22 cellular contexts compared by ENCODE assay signal in genomic region chr6:67237276-67237675, GRCh38.
DNase-seq lines count a peak whose midpoint lies in the region; ATAC-seq, FAIRE-seq and TF ChIP-seq lines count a peak whose summit lies in the region.
"Had no signal": no experiment of that assay in that cellular context is flagged by ENCODE, and none has a peak within 500 bp of the region (broad histone marks: within the 10 kb centered on the region; RNA-seq: fewer than 3 reads in every experiment).

No MANE protein-coding gene starts in this region.

- no peak overlapping the region for H3K4ac ChIP-seq in IMR-90 (ENCODE audit: low read depth, low read length)

- ATAC-seq in HepG2 (no peak), right lobe of liver (no peak), IMR-90 (ENCODE audit: low read depth) (no peak), K562 (no peak), HG03196 (IDR thresholded peaks at IDR 0.05; ENCODE audit: unreplicated experiment) (no peak)
- ATAC-seq: CD8-positive, alpha-beta T cell had no signal

- no peak overlapping the region for H3K23ac ChIP-seq in IMR-90 (ENCODE audit: low read depth, low read length)

- H3K14ac ChIP-seq in IMR-90 (replicated peaks; ENCODE audit: low read depth, low read length) = no peak overlapping the region

- H3K4me2 ChIP-seq in HepG2 (ENCODE audit: low read depth, low read length) (no peak overlapping the region), IMR-90 (ENCODE audit: low read depth, low read length) (no peak overlapping the region), K562 (ENCODE audit: insufficient read depth, low read length) (no peak overlapping the region)
- H3K4me2 ChIP-seq: BLaER1 treated with 17β-estradiol and CSF1 and Interleukin-3, amounts not matched to agents 10 nM and 100 nM had no signal

- H3K9me3 ChIP-seq in HepG2 (ENCODE audit: low read length) (no peaks in the 10 kb centered on the region), right lobe of liver (no peaks in the 10 kb centered on the region), IMR-90 (ENCODE audit: control insufficient read depth, insufficient read depth, low read length) (peaks cover 3% of the 10 kb centered on the region; the same call in 1 of the 2 replicates), K562 (replicated peaks; ENCODE audit: control insufficient read depth, insufficient read depth, low read depth, low read length) (no peaks in the 10 kb centered on the region)
- H3K9me3 ChIP-seq: BLaER1 treated with 17β-estradiol and CSF1 and Interleukin-3, amounts not matched to agents 10 nM and 100 nM; Caco-2 had no signal

- H3K27ac ChIP-seq in HepG2 (ENCODE audit: extremely low read length, insufficient read depth, low read length) (no peak overlapping the region), right lobe of liver (no peak overlapping the region), IMR-90 (ENCODE audit: insufficient read depth, low read length) (no peak overlapping the region), K562 (ENCODE audit: extremely low read depth, low read depth, low read length) (no peak overlapping the region), coronary artery (no peak overlapping the region)
- H3K27ac ChIP-seq: 22Rv1; BLaER1 treated with 17β-estradiol and CSF1 and Interleukin-3, amounts not matched to agents 10 nM and 100 nM; C4-2B had no signal

- H3K79me2 ChIP-seq in HepG2 (ENCODE audit: insufficient read depth, low read length) (no peaks in the 10 kb centered on the region), K562 (ENCODE audit: control insufficient read depth, insufficient read depth, low read length) (no peaks in the 10 kb centered on the region)

- H3K36me3 ChIP-seq in HepG2 (replicated peaks in 1 of 2; ENCODE audit: control insufficient read depth in 1 of 2, insufficient read depth in 2 of 2, low read length in 2 of 2) = no peaks in the 10 kb centered on the region
- H3K36me3 ChIP-seq in right lobe of liver = no peaks in the 10 kb centered on the region
- H3K36me3 ChIP-seq in IMR-90 (ENCODE audit: control insufficient read depth, insufficient read depth, low read length) = no peaks in the 10 kb centered on the region
- no peaks in the 10 kb centered on the region for H3K36me3 ChIP-seq in K562 (ENCODE audit: control insufficient read depth, insufficient read depth, low read length)
- H3K36me3 ChIP-seq: BLaER1 treated with 17β-estradiol and CSF1 and Interleukin-3, amounts not matched to agents 10 nM and 100 nM had no signal

- no peak overlapping the region for H2BK5ac ChIP-seq in IMR-90 (ENCODE audit: low read depth, low read length, poor library complexity, severe bottlenecking)

- no peak overlapping the region for H2BK15ac ChIP-seq in IMR-90 (ENCODE audit: low read depth, low read length)

- POLR2A ChIA-PET in HepG2 (lab: Yijun Ruan, JAX) (no interaction called here), IMR-90 (lab: Charles Lee; ENCODE audit: unreplicated experiment) (no interaction called here), K562 (lab: Yijun Ruan, JAX) (no interaction called here)

- H3K4me3 ChIP-seq in HepG2 (replicated peaks in 1 of 3; ENCODE audit: insufficient read depth in 1 of 3, low read depth in 2 of 3, low read length in 3 of 3) (no peak overlapping the region), right lobe of liver (no peak overlapping the region), IMR-90 (ENCODE audit: insufficient read depth, low read depth, low read length) (no peak overlapping the region), K562 (no peak overlapping the region), coronary artery (no peak overlapping the region)
- H3K4me3 ChIP-seq: BLaER1 treated with 17β-estradiol and CSF1 and Interleukin-3, amounts not matched to agents 10 nM and 100 nM had no signal

- no peak overlapping the region for H2AK9ac ChIP-seq in IMR-90 (replicated peaks; ENCODE audit: low read depth, low read length, poor library complexity)

- no peak for TF ChIP-seq POLR2A in HepG2 (IDR thresholded peaks at IDR 0.05; ENCODE audit: insufficient read depth in 1 of 2, low read depth in 2 of 2, low read length in 2 of 2)
- no peak for TF ChIP-seq POLR2A in right lobe of liver (IDR thresholded peaks at IDR 0.05)
- TF ChIP-seq POLR2A in IMR-90 (IDR thresholded peaks at IDR 0.05; ENCODE audit: low read depth, low read length) = no peak
- no peak for TF ChIP-seq POLR2A in K562 (conservative IDR thresholded peaks at IDR 0.05)

- H2AK5ac ChIP-seq in IMR-90 (ENCODE audit: low read depth, low read length) = no peak overlapping the region

- no peak for FAIRE-seq in HepG2 (lab: Jason Lieb, UNC)
- FAIRE-seq in K562 (lab: Jason Lieb, UNC) = no peak
- peak; percentile 92 for FAIRE-seq in frontal cortex (lab: Jason Lieb, UNC)
- FAIRE-seq: D721Med, G401.6, GM12891, GM19239 had no signal

- no peak for TF ChIP-seq CTCF in HepG2 (CRISPR knock-in tag; IDR thresholded peaks at IDR 0.05)
- TF ChIP-seq CTCF in right lobe of liver (IDR thresholded peaks at IDR 0.05) = no peak
- no peak for TF ChIP-seq CTCF in IMR-90 (conservative IDR thresholded peaks at IDR 0.05; ENCODE audit: low read depth, low read length)
- no peak for TF ChIP-seq CTCF in K562 (IDR thresholded peaks at IDR 0.05 in 2 of 3, conservative IDR thresholded peaks at IDR 0.05 in 1 of 3; ENCODE audit: insufficient read depth in 2 of 3, low read depth in 1 of 3, low read length in 3 of 3)
- TF ChIP-seq CTCF in coronary artery (IDR thresholded peaks at IDR 0.05) = no peak

- H3K79me1 ChIP-seq in IMR-90 (ENCODE audit: low read depth in 1 of 2, low read length in 2 of 2) = no peaks in the 10 kb centered on the region

- no peak for TF ChIP-seq RAD21 in HepG2 (CRISPR knock-in tag; IDR thresholded peaks at IDR 0.05)
- TF ChIP-seq RAD21 in IMR-90 (IDR thresholded peaks at IDR 0.05; ENCODE audit: low read length) = no peak
- TF ChIP-seq RAD21 in K562 (CRISPR knock-in tag; conservative IDR thresholded peaks at IDR 0.05 in 1 of 2, IDR thresholded peaks at IDR 0.05 in 1 of 2) = no peak

- no peak overlapping the region for H4K8ac ChIP-seq in IMR-90 (ENCODE audit: low read depth in 2 of 2, low read length in 2 of 2)

- dilution Hi-C loops in IMR-90 (cut with HindIII; ENCODE audit: low sequenced_read_pairs, unreplicated experiment) = no loop called here

- no peak overlapping the region for H3K9ac ChIP-seq in HepG2 (ENCODE audit: insufficient read depth, low read depth, low read length)
- H3K9ac ChIP-seq in IMR-90 (ENCODE audit: low read depth, low read length) = no peak overlapping the region
- H3K9ac ChIP-seq in K562 (ENCODE audit: insufficient read depth in 1 of 2, low read depth in 2 of 2, low read length in 2 of 2) = no peak overlapping the region
- H3K9ac ChIP-seq: BLaER1 treated with 17β-estradiol and CSF1 and Interleukin-3, amounts not matched to agents 10 nM and 100 nM had no signal

- no peaks in the 10 kb centered on the region for H4K20me1 ChIP-seq in HepG2 (ENCODE audit: insufficient read depth, low read length)
- no peaks in the 10 kb centered on the region for H4K20me1 ChIP-seq in IMR-90 (ENCODE audit: insufficient read depth, low read length)
- no peaks in the 10 kb centered on the region for H4K20me1 ChIP-seq in K562 (replicated peaks; ENCODE audit: control insufficient read depth, insufficient read depth, low read length)
- H4K20me1 ChIP-seq: BLaER1 treated with 17β-estradiol and CSF1 and Interleukin-3, amounts not matched to agents 10 nM and 100 nM had no signal

- DNase-seq in HepG2 (ENCODE audit: low spot score) (no peak), right lobe of liver (no peak), IMR-90 (no peak), K562 (ENCODE audit: extremely low read depth in 1 of 4, low spot score in 3 of 4) (no peak), frontal cortex (ENCODE audit: low spot score in 2 of 2) (no peak), coronary artery (ENCODE audit: low spot score) (no peak)
- no peak for DNase-seq in activated effector memory CD4-positive, alpha-beta T cell treated with anti-CD3 and anti-CD28 coated beads, Interleukin-2, amount 50 U/mL, for 16 hours
- DNase-seq: AML-193; Caco-2; Calu3; CD4-positive, alpha-beta T cell; CD8-positive, alpha-beta T cell; DMS79 treated with DMSO at 0.1 percent for 48 hours; GF-D8 had no signal

- in situ Hi-C loops in HepG2 (cut with HindIII; ENCODE audit: extremely low pct_ligation_motif_present, low pct_unique_long_range_greater_than_20kb) (no loop called here), IMR-90 (cut with MboI; ENCODE audit: low sequenced_read_pairs) (no loop called here), K562 (cut with MboI) (no loop called here)

- H3K27me3 ChIP-seq in HepG2 (ENCODE audit: control insufficient read depth in 1 of 2, insufficient read depth in 2 of 2, low read length in 2 of 2) (no peaks in the 10 kb centered on the region), right lobe of liver (no peaks in the 10 kb centered on the region), IMR-90 (ENCODE audit: control insufficient read depth, insufficient read depth, low read length) (no peaks in the 10 kb centered on the region), K562 (ENCODE audit: control insufficient read depth in 2 of 2, insufficient read depth in 2 of 2, low read length in 2 of 2) (no peaks in the 10 kb centered on the region)
- H3K27me3 ChIP-seq: BLaER1 treated with 17β-estradiol and CSF1 and Interleukin-3, amounts not matched to agents 10 nM and 100 nM had no signal

- no peak overlapping the region for H4K91ac ChIP-seq in IMR-90 (ENCODE audit: insufficient read depth, low read depth, low read length)

- no peak overlapping the region for H3K18ac ChIP-seq in IMR-90 (ENCODE audit: low read depth, low read length)

- no peaks in the 10 kb centered on the region for H3K9me1 ChIP-seq in IMR-90 (ENCODE audit: insufficient read depth, low read length)
- no peaks in the 10 kb centered on the region for H3K9me1 ChIP-seq in K562 (ENCODE audit: control insufficient read depth, insufficient read depth, low read length)

- no TSS peak for BruUV-seq in HepG2 (replicated peaks; lab: Mats Ljungman, UMichigan)
- no TSS peak for BruUV-seq in IMR-90 (replicated peaks; lab: Mats Ljungman, UMichigan)
- no TSS peak for BruUV-seq in K562 (replicated peaks; lab: Mats Ljungman, UMichigan)

- no peaks in the 10 kb centered on the region for H3K4me1 ChIP-seq in HepG2 (ENCODE audit: insufficient read depth, low read length)
- no peaks in the 10 kb centered on the region for H3K4me1 ChIP-seq in right lobe of liver
- H3K4me1 ChIP-seq in IMR-90 (ENCODE audit: control insufficient read depth, insufficient read depth, low read length) = no peaks in the 10 kb centered on the region
- no peaks in the 10 kb centered on the region for H3K4me1 ChIP-seq in K562 (replicated peaks in 1 of 2; ENCODE audit: control insufficient read depth in 2 of 2, insufficient read depth in 2 of 2, low read length in 2 of 2)
- H3K4me1 ChIP-seq: BLaER1 treated with 17β-estradiol and CSF1 and Interleukin-3, amounts not matched to agents 10 nM and 100 nM; Caco-2 had no signal

- TF ChIP-seq EP300 in HepG2 (IDR thresholded peaks at IDR 0.05; ENCODE audit: low read depth in 2 of 2, low read length in 2 of 2) = no peak
- TF ChIP-seq EP300 in HepG2 (CRISPR knock-in tag; IDR thresholded peaks at IDR 0.05; ENCODE audit: borderline replicate concordance) = no peak
- TF ChIP-seq EP300 in K562 (IDR thresholded peaks at IDR 0.05; ENCODE audit: low read length) = no peak

- WGBS in HepG2 (ENCODE audit: low lambda C conversion rate) = 1% methylated on average over 1 of the region's 1 CpG
- WGBS in right lobe of liver (ENCODE audit: insufficient coverage, low coverage, low lambda C conversion rate, missing lambda C conversion rate) = 30% methylated on average over 1 of the region's 1 CpG
- WGBS in IMR-90 (ENCODE audit: extremely low coverage in 2 of 2, insufficient read length in 1 of 2), 2 experiments = no CpG with 5 or more reads among the region's 1 CpG
- WGBS in K562 (ENCODE audit: insufficient coverage, low coverage, missing lambda C conversion rate) = 0% methylated on average over 1 of the region's 1 CpG

- no peak overlapping the region for H2BK20ac ChIP-seq in IMR-90 (ENCODE audit: low read depth, low read length)

- H2AFZ ChIP-seq in HepG2 (ENCODE audit: low read length) = no peak overlapping the region
- no peak overlapping the region for H2AFZ ChIP-seq in IMR-90 (replicated peaks; ENCODE audit: low read length, poor library complexity)
- no peak overlapping the region for H2AFZ ChIP-seq in K562 (ENCODE audit: low read depth, low read length)

- H2BK120ac ChIP-seq in IMR-90 (ENCODE audit: low read depth, low read length) = no peak overlapping the region

- no peak overlapping the region for H3K56ac ChIP-seq in IMR-90 (ENCODE audit: extremely low read depth, insufficient read depth, low read length)

- H4K5ac ChIP-seq in IMR-90 (ENCODE audit: low read depth, low read length) = no peak overlapping the region

- CTCF ChIA-PET in HepG2 (lab: Yijun Ruan, JAX; ENCODE audit: low intra/inter-chr PET ratio, low total read pairs) = no interaction called here
- CTCF ChIA-PET in IMR-90 (lab: Yijun Ruan, JAX) = no interaction called here
- CTCF ChIA-PET in K562 (lab: Yijun Ruan, JAX; ENCODE audit: low intra/inter-chr PET ratio) = no interaction called here

- intact Hi-C loops in HepG2 (cut with micrococcal nuclease; ENCODE audit: unreplicated experiment) (no loop called here), right lobe of liver (cut with DNase I) (no loop called here), IMR-90 (cut with micrococcal nuclease) (no loop called here), K562 (cut with micrococcal nuclease) (no loop called here)

Comparison
In these comparisons a context has a peak if more than half of its experiments do, and no peak if none do; other contexts are left out.
1. Of the 241 proteins assayed by ChIP-seq in both HepG2 and K562: peak only in HepG2: none; only in K562: MAFG; in both: MAFF and MAFK; in neither: 238.